Comparison of ENCODE assay signal across 14 cellular contexts in genomic region chr2:215712850-215713230, GRCh38.
A peak's percentile ranks its signal among the peaks of the same experiment; 100 is the strongest.
DNase-seq lines count a peak whose midpoint lies in the region; ATAC-seq and TF ChIP-seq lines count a peak whose summit lies in the region.
"Had no signal": no experiment of that assay in that cellular context is flagged by ENCODE, and none has a peak within 500 bp of the region (broad histone marks: within the 10 kb centered on the region; RNA-seq: fewer than 3 reads in every experiment).

No MANE protein-coding gene starts in this region.

- H3K27me3 Mint-ChIP-seq in osteocyte (ENCODE audit: unreplicated experiment), result no peaks in the 10 kb centered on the region

- no peaks in the 10 kb centered on the region for H3K36me3 ChIP-seq in SJSA1

- DNase-seq in Ammon's horn (ENCODE audit: low spot score) (peak; percentile 8), SJSA1 (ENCODE audit: low read depth in 1 of 2, low spot score in 2 of 2) (no peak), fibroblast of peridontal ligament (ENCODE audit: extremely low read depth) (peak; percentile 69), osteocyte (ENCODE audit: extremely low spot score, unreplicated experiment) (no peak), RWPE1 (ENCODE audit: low spot score) (no peak), HPDE6-E6E7 (ENCODE audit: extremely low spot score) (no peak)
- DNase-seq: effector memory CD4-positive, alpha-beta T cell; GDM1; naive B cell; NCI-H2227 treated with DMSO at 0.1 percent for 48 hours had no signal

- H3K4me3 Mint-ChIP-seq in osteocyte (ENCODE audit: unreplicated experiment), result no peak overlapping the region
- H3K4me3 Mint-ChIP-seq: B cell, naive B cell had no signal

- TF ChIP-seq CTCF in osteocyte (IDR thresholded peaks at IDR 0.05), result no peak
- no peak for TF ChIP-seq CTCF in RWPE1 (conservative IDR thresholded peaks at IDR 0.05; ENCODE audit: low read depth)

- ATAC-seq in HG02610 (IDR thresholded peaks at IDR 0.05; ENCODE audit: unreplicated experiment), result no peak
- ATAC-seq in GM19463 (IDR thresholded peaks at IDR 0.05; ENCODE audit: unreplicated experiment), result no peak

- H3K36me3 Mint-ChIP-seq in osteocyte (ENCODE audit: unreplicated experiment), result peaks cover 1% of the 10 kb centered on the region
- H3K36me3 Mint-ChIP-seq: naive B cell had no signal

- H3K4me1 Mint-ChIP-seq in osteocyte (ENCODE audit: unreplicated experiment), result peaks cover 52% of the 10 kb centered on the region
- H3K4me1 Mint-ChIP-seq: B cell, naive B cell had no signal

- H3K27ac ChIP-seq in SJSA1, result peak overlapping the region; percentile 90
- no peak overlapping the region for H3K27ac ChIP-seq in RWPE1
- H3K27ac ChIP-seq: VCaP had no signal

- peaks cover 34% of the 10 kb centered on the region for H3K4me1 ChIP-seq in SJSA1 (replicated peaks)

- CTCF ChIA-PET in RWPE1 (lab: Yijun Ruan, JAX), result no interaction called here

- no peaks in the 10 kb centered on the region for H3K9me3 Mint-ChIP-seq in osteocyte (ENCODE audit: unreplicated experiment)
- H3K9me3 Mint-ChIP-seq: naive B cell had no signal

- no peaks in the 10 kb centered on the region for H3K27me3 ChIP-seq in SJSA1 (replicated peaks)

- H3K4me3 ChIP-seq in SJSA1, result no peak overlapping the region

- H3K27ac Mint-ChIP-seq in osteocyte (ENCODE audit: unreplicated experiment), result peak overlapping the region; percentile 90
- H3K27ac Mint-ChIP-seq: B cell, naive B cell had no signal

- POLR2A ChIA-PET in RWPE1 (lab: Yijun Ruan, JAX; ENCODE audit: low non-redundant PET), result no interaction called here

- H3K9me3 ChIP-seq in SJSA1 (replicated peaks), result no peaks in the 10 kb centered on the region

Comparison
In these comparisons a context has a peak if more than half of its experiments do, and no peak if none do; other contexts are left out.
1. DNase-seq: peak in Ammon's horn (single experiment) and fibroblast of peridontal ligament (single experiment); none in SJSA1 (0 of 2), osteocyte (single experiment), RWPE1 (single experiment) and HPDE6-E6E7 (single experiment).